Comparison of ENCODE assay signal across 8 cellular contexts in the genomic region with DNA sequence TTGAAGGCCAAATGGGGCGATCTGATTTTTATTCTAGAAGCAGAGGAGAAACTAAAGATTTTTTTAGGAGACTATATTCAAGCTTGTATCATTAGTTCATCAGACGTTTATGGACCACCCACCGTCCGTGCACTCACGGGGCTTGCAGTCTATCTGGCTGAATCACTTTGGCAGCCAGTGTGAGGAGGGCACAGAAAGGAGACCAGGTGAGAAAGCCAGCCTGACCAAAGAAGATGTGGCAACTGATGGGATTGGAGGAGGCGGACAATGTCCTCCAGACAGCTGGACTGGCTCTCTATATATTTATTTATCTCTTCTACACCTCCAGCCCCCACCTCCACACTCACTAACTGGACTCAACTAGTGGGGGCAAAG. TPM values are rescaled to one million over a fixed set of nuclear protein-coding genes. Genes with fewer than 3 reads are reported as not detected.
DNase-seq lines count a peak whose midpoint lies in the region; ATAC-seq and TF ChIP-seq lines count a peak whose summit lies in the region.

No MANE protein-coding gene starts in this region.

- peak overlapping the region; percentile 89 for H3K27ac Mint-ChIP-seq in T-helper 17 cell

- H3K4me2 ChIP-seq in smooth muscle cell = peak overlapping the region; percentile 95

- TF ChIP-seq CTCF in smooth muscle cell (IDR thresholded peaks at IDR 0.05; ENCODE audit: borderline replicate concordance, insufficient read depth, poor library complexity, severe bottlenecking) = no peak

- H3K4me1 Mint-ChIP-seq in T-helper 17 cell = peaks cover 35% of the 10 kb centered on the region

- H3K36me3 ChIP-seq in H7 (replicated peaks; ENCODE audit: control insufficient read depth, insufficient read depth, low read length) = peaks cover 8% of the 10 kb centered on the region
- H3K36me3 ChIP-seq in smooth muscle cell (ENCODE audit: low read depth) = no peaks in the 10 kb centered on the region

- no peak overlapping the region for H2AFZ ChIP-seq in smooth muscle cell (ENCODE audit: low read depth)

- H3K27ac ChIP-seq in right cardiac atrium (ENCODE audit: low read length) (peak overlapping the region; percentile 96), smooth muscle cell (ENCODE audit: low read depth) (peak overlapping the region; percentile 73)

- H3K27me3 ChIP-seq in H7 (ENCODE audit: control insufficient read depth, insufficient read depth, low read length) (no peaks in the 10 kb centered on the region; the same call in 1 of the 2 replicates), right cardiac atrium (ENCODE audit: control insufficient read depth, insufficient read depth) (no peaks in the 10 kb centered on the region), smooth muscle cell (ENCODE audit: low read depth) (no peaks in the 10 kb centered on the region)

- H3K9me3 ChIP-seq in T-helper 17 cell (ENCODE audit: control insufficient read depth, low read length, poor library complexity, severe bottlenecking) = no peaks in the 10 kb centered on the region
- H3K9me3 ChIP-seq in right cardiac atrium (ENCODE audit: control insufficient read depth, low read length) = no peaks in the 10 kb centered on the region
- H3K9me3 ChIP-seq in smooth muscle cell (replicated peaks; ENCODE audit: low read depth) = no peaks in the 10 kb centered on the region

- DNase-seq in H7 = no peak
- no peak for DNase-seq in T-helper 17 cell
- no peak for DNase-seq in right cardiac atrium
- no peak for DNase-seq in smooth muscle cell (lab: John Stamatoyannopoulos, UW; ENCODE audit: unreplicated experiment)
- DNase-seq in NCI-H526 treated with DMSO at 0.1 percent for 48 hours (lab: John Stamatoyannopoulos, UW) = no peak
- DNase-seq in stimulated activated CD4-positive, alpha-beta T cell treated with anti-CD3 and anti-CD28 coated beads, Interleukin-2, amount 100 ng/mL, for 48 hours = no peak
- DNase-seq in epidermal melanocyte (ENCODE audit: insufficient read length, low spot score) = no peak
- no peak for DNase-seq in GM19240 (ENCODE audit: insufficient read length, low spot score)

- H4K20me1 ChIP-seq in smooth muscle cell (ENCODE audit: low read depth) = peaks cover 25% of the 10 kb centered on the region

- 21% methylated on average over 6 of the region's 6 CpGs for WGBS in right cardiac atrium
- WGBS in smooth muscle cell (ENCODE audit: low lambda C conversion rate) = 23% methylated on average over 6 of the region's 6 CpGs

- H3K4me3 ChIP-seq in H7 (ENCODE audit: insufficient read depth, low read depth, low read length) (peak overlapping the region; percentile 72), right cardiac atrium (ENCODE audit: low read length) (peak overlapping the region; percentile 82), smooth muscle cell (peak overlapping the region; percentile 70)

- peak overlapping the region; percentile 98 for H3K4me3 Mint-ChIP-seq in T-helper 17 cell

- peaks cover 9% of the 10 kb centered on the region for H3K36me3 Mint-ChIP-seq in T-helper 17 cell (ENCODE audit: low read depth)

- peaks cover 24% of the 10 kb centered on the region for H3F3A ChIP-seq in smooth muscle cell (ENCODE audit: low read depth)

- ATAC-seq in T-helper 17 cell (no peak), right cardiac atrium (no peak)

- H3K9ac ChIP-seq in smooth muscle cell (ENCODE audit: low read depth) = peak overlapping the region; percentile 24

- H3K79me2 ChIP-seq in smooth muscle cell (ENCODE audit: low read depth) = peaks cover 26% of the 10 kb centered on the region

- H3K4me1 ChIP-seq in right cardiac atrium (ENCODE audit: control insufficient read depth, insufficient read depth, low read length) (peaks cover 12% of the 10 kb centered on the region), smooth muscle cell (ENCODE audit: low read depth) (peaks cover 14% of the 10 kb centered on the region)

- H3K27me3 Mint-ChIP-seq in T-helper 17 cell = no peaks in the 10 kb centered on the region

- intact Hi-C loops in right cardiac atrium (cut with DNase I) = no loop called here

RNA-seq across cellular contexts. Expression of a gene that starts 0.8 kb away (rescaled TPM):
- 44.6 and 61.3 TPM in 2 replicates for total RNA-seq in H7 (2014; rRNA removed; shearing (Covaris generic))
- total RNA-seq in T-helper 17 cell (10 to 100 TPM; 32.3 to 36.9 TPM), right cardiac atrium (10 to 100 TPM; 33.1 to 47.1 (median 35.6) TPM), smooth muscle cell (57.0 and 109 TPM in 2 replicates)
- polyA plus RNA-seq in right cardiac atrium (40.5 TPM), smooth muscle cell (101 and 104 TPM in 2 replicates)

RNA-seq across cellular contexts. Expression of a gene that starts 9.9 kb away (rescaled TPM):
- 493 and 564 TPM in 2 replicates for total RNA-seq in H7 (2014; rRNA removed; shearing (Covaris generic))
- total RNA-seq in T-helper 17 cell = under 1 TPM; 0.65 to 0.97 TPM
- 1 to 10 TPM in 3 of 4 donors, under 1 TPM in 1; 0.67 to 3.5 (median 1.5) TPM for total RNA-seq in right cardiac atrium
- polyA plus RNA-seq in right cardiac atrium = 0.54 TPM
- total RNA-seq in smooth muscle cell = 7.8 and 17.4 TPM in 2 replicates
- 17.2 and 18.7 TPM in 2 replicates for polyA plus RNA-seq in smooth muscle cell

RNA-seq across cellular contexts. Expression of a gene that starts 21.0 kb away (rescaled TPM):
- total RNA-seq in H7 (2014; rRNA removed; shearing (Covaris generic)) = 37.6 and 41.2 TPM in 2 replicates
- total RNA-seq in T-helper 17 cell (10 to 100 TPM; 13.7 to 16.4 TPM), right cardiac atrium (10 to 100 TPM; 16.8 to 22.1 (median 18.9) TPM), smooth muscle cell (61.4 and 75.2 TPM in 2 replicates)
- polyA plus RNA-seq in right cardiac atrium (16.0 TPM), smooth muscle cell (76.3 and 77.4 TPM in 2 replicates)

RNA-seq across cellular contexts. Expression of a gene that starts 21.1 kb away (rescaled TPM):
- 12.2 and 19.0 TPM in 2 replicates for total RNA-seq in H7 (2014; rRNA removed; shearing (Covaris generic))
- total RNA-seq in T-helper 17 cell (10 to 100 TPM; 87.0 to 92.1 TPM), right cardiac atrium (10 to 100 TPM; 31.2 to 36.4 (median 33.4) TPM), smooth muscle cell (12.3 and 20.8 TPM in 2 replicates)
- polyA plus RNA-seq in right cardiac atrium (20.8 TPM), smooth muscle cell (9.0 and 13.6 TPM in 2 replicates)

RNA-seq across cellular contexts. Expression of a gene that starts 31.0 kb away (rescaled TPM):
- total RNA-seq in H7 (2014; rRNA removed; shearing (Covaris generic)) = 0.48 TPM in 1 of 2 replicates, not detected in the other
- 10 to 100 TPM in 1 of 2 donors, under 1 TPM in 1; 0.94 to 16.6 TPM for total RNA-seq in T-helper 17 cell
- 1 to 10 TPM in 2 of 4 donors, under 1 TPM in 2; 0.79 to 1.4 (median 1.1) TPM for total RNA-seq in right cardiac atrium
- 0.18 TPM for polyA plus RNA-seq in right cardiac atrium
- total RNA-seq in smooth muscle cell = not detected in 2 replicates
- not detected in 2 replicates for polyA plus RNA-seq in smooth muscle cell

Comparison
In these comparisons a context has a peak if more than half of its experiments do, and no peak if none do; other contexts are left out.
1. RNA of a gene that starts 9.9 kb away (total RNA-seq): 493 to 564 TPM in H7; 7.8 to 17.4 TPM in smooth muscle cell, 0.67 to 3.5 TPM in right cardiac atrium and 0.65 to 0.97 TPM in T-helper 17 cell; every median in the first group is over 10 times any median in the second.
2. Peak in every context shown above with its lines, with median percentiles within 50 percentile points of each other: H3K4me3 ChIP-seq.